8 cellular contexts compared by ENCODE assay signal in the genomic region with DNA sequence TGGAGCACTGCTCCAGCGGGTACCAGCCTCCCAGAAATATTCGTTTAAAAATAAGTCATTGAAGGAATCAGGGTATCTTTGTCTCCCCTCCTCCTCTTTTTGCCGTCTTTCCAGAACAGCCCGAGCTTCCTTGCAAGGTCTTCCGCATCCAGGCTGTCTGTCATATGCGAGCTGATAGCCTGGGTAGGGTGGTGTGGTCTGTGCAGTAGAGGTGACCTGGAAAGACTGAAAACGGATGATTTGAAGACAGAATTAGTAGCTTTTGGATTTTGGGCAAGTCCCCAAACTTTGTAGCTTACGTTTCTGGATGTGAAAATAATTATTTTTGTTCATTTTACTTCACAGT. TPM values are rescaled to one million over a fixed set of nuclear protein-coding genes. Genes with fewer than 3 reads are reported as not detected.
DNase-seq lines count a peak whose midpoint lies in the region; ATAC-seq and TF ChIP-seq lines count a peak whose summit lies in the region.

No MANE protein-coding gene starts in this region.

- H3K4me3 Mint-ChIP-seq in T-helper 2 cell treated with Interferon-gamma antibody and Interleukin-4, amounts not matched to agents 5 μg/mL and 100 μg/mL, for 36 hours = peak overlapping the region; percentile 99

- peaks cover 20% of the 10 kb centered on the region for H3K4me1 Mint-ChIP-seq in T-helper 2 cell treated with Interferon-gamma antibody and Interleukin-4, amounts not matched to agents 5 μg/mL and 100 μg/mL, for 36 hours (ENCODE audit: low read depth)

- H3K4me1 ChIP-seq in foreskin keratinocyte = peaks cover 12% of the 10 kb centered on the region

- ATAC-seq in HG02588 (IDR thresholded peaks at IDR 0.05; ENCODE audit: unreplicated experiment) (peak; percentile 5), foreskin keratinocyte (peak; percentile 8), sciatic nerve (peak; percentile 11)

- peak overlapping the region; percentile 70 for H3K4me3 ChIP-seq in GM06990 (replicated peaks; ENCODE audit: low read depth, low read length)

- no peaks in the 10 kb centered on the region for H3K27me3 ChIP-seq in GM06990 (replicated peaks; ENCODE audit: control insufficient read depth, insufficient read depth, low read length)
- no peaks in the 10 kb centered on the region for H3K27me3 ChIP-seq in foreskin keratinocyte

- peak overlapping the region; percentile 94 for H3K27ac Mint-ChIP-seq in T-helper 2 cell treated with Interferon-gamma antibody and Interleukin-4, amounts not matched to agents 5 μg/mL and 100 μg/mL, for 36 hours

- TF ChIP-seq CTCF in GM06990 (IDR thresholded peaks at IDR 0.05; ENCODE audit: insufficient read depth, low read length, poor library complexity, severe bottlenecking) (no peak), foreskin keratinocyte (conservative IDR thresholded peaks at IDR 0.05) (no peak)

- H3K36me3 Mint-ChIP-seq in T-helper 2 cell treated with Interferon-gamma antibody and Interleukin-4, amounts not matched to agents 5 μg/mL and 100 μg/mL, for 36 hours (ENCODE audit: low read depth) = no peaks in the 10 kb centered on the region

- no peaks in the 10 kb centered on the region for H3K36me3 ChIP-seq in GM06990 (ENCODE audit: control insufficient read depth, insufficient read depth, low read length)

- no peaks in the 10 kb centered on the region for H3K9me3 Mint-ChIP-seq in T-helper 2 cell treated with Interferon-gamma antibody and Interleukin-4, amounts not matched to agents 5 μg/mL and 100 μg/mL, for 36 hours

- H3K27me3 Mint-ChIP-seq in T-helper 2 cell treated with Interferon-gamma antibody and Interleukin-4, amounts not matched to agents 5 μg/mL and 100 μg/mL, for 36 hours (ENCODE audit: low read depth) = peaks cover 6% of the 10 kb centered on the region

- H3K27ac ChIP-seq in foreskin keratinocyte = no peak overlapping the region

- intact Hi-C loops in sciatic nerve (cut with DNase I) = no loop called here

- DNase-seq in GM06990 (ENCODE audit: extremely low read depth, insufficient read length) (no peak), foreskin keratinocyte (no peak), sciatic nerve (ENCODE audit: low spot score) (no peak), UCSD-AML1 (lab: John Stamatoyannopoulos, UW; ENCODE audit: unreplicated experiment) (no peak), NCI-H1092 (lab: John Stamatoyannopoulos, UW) (no peak), NAMALWA (ENCODE audit: low spot score) (no peak)
- no peak for DNase-seq in T-helper 2 cell treated with Interferon-gamma antibody and Interleukin-4, amounts not matched to agents 5 μg/mL and 100 μg/mL, for 36 hours (ENCODE audit: low spot score)

RNA-seq across cellular contexts. Expression of gene VPS50, which starts 0.5 kb away (rescaled TPM):
- total RNA-seq in foreskin keratinocyte = 12.9 and 14.7 TPM in 2 replicates
- 4.2 and 4.5 TPM in 2 replicates for polyA plus RNA-seq in foreskin keratinocyte
- total RNA-seq in sciatic nerve = 41.6 TPM

RNA-seq across cellular contexts. Expression of gene HEPACAM2, which starts 6.4 kb away (rescaled TPM):
- not detected in 2 replicates for total RNA-seq in foreskin keratinocyte
- polyA plus RNA-seq in foreskin keratinocyte = not detected in 2 replicates
- total RNA-seq in sciatic nerve = 0.49 TPM
